9 cellular contexts compared by ENCODE assay signal in genomic region chr12:79420146-79420618, GRCh38.
DNase-seq lines count a peak whose midpoint lies in the region; ATAC-seq and TF ChIP-seq lines count a peak whose summit lies in the region.
"Had no signal": no experiment of that assay in that cellular context is flagged by ENCODE, and none has a peak within 500 bp of the region (broad histone marks: within the 10 kb centered on the region; RNA-seq: fewer than 3 reads in every experiment).

No MANE protein-coding gene starts in this region.

- H3K36me3 Mint-ChIP-seq in activated CD4-positive, alpha-beta memory T cell treated with anti-CD3 and anti-CD28 coated beads for 36 hours: no peaks in the 10 kb centered on the region
- H3K36me3 Mint-ChIP-seq: activated naive CD4-positive, alpha-beta T cell treated with anti-CD3 and anti-CD28 coated beads, Interleukin-2, amount 50 U/mL, for 24 hours had no signal

- no peaks in the 10 kb centered on the region; the same call in 1 of the 2 replicates for H4K20me1 ChIP-seq in OCI-LY7 (ENCODE audit: insufficient read depth, low read length)

- H3K27ac Mint-ChIP-seq in activated CD4-positive, alpha-beta memory T cell treated with anti-CD3 and anti-CD28 coated beads for 36 hours: no peak overlapping the region
- H3K27ac Mint-ChIP-seq: activated naive CD4-positive, alpha-beta T cell treated with anti-CD3 and anti-CD28 coated beads, Interleukin-2, amount 50 U/mL, for 24 hours had no signal

- BruUV-seq in OCI-LY7 (replicated peaks; lab: Mats Ljungman, UMichigan): no TSS peak

- H3K36me3 ChIP-seq in OCI-LY7 (ENCODE audit: insufficient read depth, low read length): no peaks in the 10 kb centered on the region

- no peak overlapping the region for H3K4me2 ChIP-seq in OCI-LY7 (ENCODE audit: low read length)

- H3K4me1 ChIP-seq in OCI-LY7 (ENCODE audit: insufficient read depth, low read length, poor library complexity, severe bottlenecking): no peaks in the 10 kb centered on the region

- H3K9me3 ChIP-seq in OCI-LY7 (ENCODE audit: low read length): no peaks in the 10 kb centered on the region; the same call in 1 of the 2 replicates

- TF ChIP-seq CTCF in OCI-LY7 (conservative IDR thresholded peaks at IDR 0.05; ENCODE audit: low read length): peak; percentile 73

- POLR2A ChIA-PET in OCI-LY7 (lab: Charles Lee): interaction anchor here (0.6 kb wide), 1 partner anchor 563 kb away, joined by 3 read pairs; no protein-coding TSS in a partner anchor
- POLR2A ChIA-PET in activated CD4-positive, alpha-beta memory T cell treated with anti-CD3 and anti-CD28 coated beads for 36 hours (lab: Charles Lee): no interaction called here

- no peaks in the 10 kb centered on the region for H3K79me2 ChIP-seq in OCI-LY7 (ENCODE audit: insufficient read depth, low read depth, low read length)

- H3K4me3 ChIP-seq in OCI-LY7 (ENCODE audit: low read depth, low read length, poor library complexity, severe bottlenecking): no peak overlapping the region

- H3K9me3 Mint-ChIP-seq in activated CD4-positive, alpha-beta memory T cell treated with anti-CD3 and anti-CD28 coated beads for 36 hours: no peaks in the 10 kb centered on the region

- H3K4me3 Mint-ChIP-seq in activated CD4-positive, alpha-beta memory T cell treated with anti-CD3 and anti-CD28 coated beads for 36 hours: no peak overlapping the region
- H3K4me3 Mint-ChIP-seq: activated naive CD4-positive, alpha-beta T cell treated with anti-CD3 and anti-CD28 coated beads, Interleukin-2, amount 50 U/mL, for 24 hours had no signal

- no peak overlapping the region for H3K27ac ChIP-seq in OCI-LY7 (ENCODE audit: low read depth, low read length, poor library complexity, severe bottlenecking)

- intact Hi-C loops in OCI-LY7 (cut with micrococcal nuclease; ENCODE audit: unreplicated experiment) (loop anchor here (1.0 kb wide), 1 partner anchor 318 kb away; no protein-coding TSS in a partner anchor), sciatic nerve (cut with DNase I) (no loop called here)
- intact Hi-C loops in activated CD4-positive, alpha-beta memory T cell treated with anti-CD3 and anti-CD28 coated beads for 36 hours (cut with micrococcal nuclease): loop anchor here (5.0 kb wide), 1 partner anchor 317 kb away; no protein-coding TSS in a partner anchor

- peak; percentile 63 for ATAC-seq in sciatic nerve

- no peaks in the 10 kb centered on the region for H3K4me1 Mint-ChIP-seq in activated CD4-positive, alpha-beta memory T cell treated with anti-CD3 and anti-CD28 coated beads for 36 hours (ENCODE audit: low read depth)
- H3K4me1 Mint-ChIP-seq: activated naive CD4-positive, alpha-beta T cell treated with anti-CD3 and anti-CD28 coated beads, Interleukin-2, amount 50 U/mL, for 24 hours had no signal

- H3K27me3 Mint-ChIP-seq in activated CD4-positive, alpha-beta memory T cell treated with anti-CD3 and anti-CD28 coated beads for 36 hours: no peaks in the 10 kb centered on the region

- DNase-seq in SIG-M5 treated with dmso at 0.1 percent for 504 hours (lab: John Stamatoyannopoulos, UW; ENCODE audit: unreplicated experiment) (peak; percentile 32), SIG-M5 (lab: John Stamatoyannopoulos, UW) (no peak), OCI-LY7 (ENCODE audit: low spot score) (peak; percentile 14), fibroblast of peridontal ligament (ENCODE audit: extremely low read depth) (peak; percentile 98), sciatic nerve (ENCODE audit: low spot score) (no peak), SK-N-DZ (ENCODE audit: low spot score) (no peak)
- DNase-seq in stimulated activated CD4-positive, alpha-beta T cell treated with anti-CD3 and anti-CD28 coated beads, Interleukin-2, amount 100 ng/mL, for 24 hours: no peak
- DNase-seq in activated CD4-positive, alpha-beta memory T cell treated with anti-CD3 and anti-CD28 coated beads for 36 hours: no peak

- H2AFZ ChIP-seq in OCI-LY7 (ENCODE audit: low read length): no peak overlapping the region

- H3K9me2 ChIP-seq in OCI-LY7 (ENCODE audit: insufficient read depth, low read length): no peaks in the 10 kb centered on the region

- CTCF ChIA-PET in OCI-LY7 (lab: Charles Lee; ENCODE audit: unreplicated experiment): no interaction called here
- CTCF ChIA-PET in activated CD4-positive, alpha-beta memory T cell treated with anti-CD3 and anti-CD28 coated beads for 36 hours (lab: Charles Lee): no interaction called here

Comparison
In these comparisons a context has a peak if more than half of its experiments do, and no peak if none do; other contexts are left out.
1. DNase-seq: peak in SIG-M5 treated with dmso at 0.1 percent for 504 hours (single experiment), OCI-LY7 (single experiment) and fibroblast of peridontal ligament (single experiment); none in SIG-M5 (single experiment), sciatic nerve (single experiment), stimulated activated CD4-positive, alpha-beta T cell treated with anti-CD3 and anti-CD28 coated beads, Interleukin-2, amount 100 ng/mL, for 24 hours (0 of 2), SK-N-DZ (single experiment) and activated CD4-positive, alpha-beta memory T cell treated with anti-CD3 and anti-CD28 coated beads for 36 hours (single experiment).